ENCODE assay signal across 18 cellular contexts in genomic region chr4:88841635-88842034, GRCh38.
A peak's percentile ranks its signal among the peaks of the same experiment; 100 is the strongest.
DNase-seq lines count a peak whose midpoint lies in the region; ATAC-seq and TF ChIP-seq lines count a peak whose summit lies in the region.
"Had no signal": no experiment of that assay in that cellular context is flagged by ENCODE, and none has a peak within 500 bp of the region (broad histone marks: within the 10 kb centered on the region; RNA-seq: fewer than 3 reads in every experiment).

No MANE protein-coding gene starts in this region.

- in situ Hi-C loops in brain microvascular endothelial cell (cut with HindIII; ENCODE audit: low pct_ligation_motif_present, low sequenced_read_pairs), result no loop called here

- 92 to 93% methylated on average over 4 of the region's 4 CpGs for WGBS in thyroid gland, 2 donors

- TF ChIP-seq CTCF in HFF-Myc (IDR thresholded peaks at IDR 0.05; ENCODE audit: low read depth, low read length, missing control alignments) (no peak), brain microvascular endothelial cell (IDR thresholded peaks at IDR 0.05; ENCODE audit: low read depth, low read length, missing control alignments) (no peak), thyroid gland (IDR thresholded peaks at IDR 0.05) (no peak)

- DNase-seq in AG08395 (ENCODE audit: low spot score) (peak; percentile 14), HFF-Myc (ENCODE audit: extremely low read depth, low read depth) (peak; percentile 25), brain microvascular endothelial cell (peak; percentile 6), iris pigment epithelial cell (ENCODE audit: low read depth) (peak; percentile 56), thyroid gland (no peak), KG1 (lab: John Stamatoyannopoulos, UW) (no peak), erythroblast (lab: John Stamatoyannopoulos, UW) (no peak)
- DNase-seq: 8988T; CD4-positive, CD25-positive, alpha-beta regulatory T cell; GDM1; KBM-7; MG63; NCI-H1092 treated with DMSO at 0.1 percent for 48 hours; NCI-H187; SK-N-SH; T-helper 1 cell had no signal

- no peak for ATAC-seq in HG02973 (IDR thresholded peaks at IDR 0.05; ENCODE audit: unreplicated experiment)
- ATAC-seq: Right ventricle myocardium inferior had no signal

- H3K27me3 ChIP-seq in brain microvascular endothelial cell (replicated peaks), result no peaks in the 10 kb centered on the region
- H3K27me3 ChIP-seq in thyroid gland, result no peaks in the 10 kb centered on the region
- H3K27me3 ChIP-seq: MG63 had no signal

- intact Hi-C loops in thyroid gland (cut with DNase I), result no loop called here

- TF ChIP-seq POLR2A in thyroid gland (IDR thresholded peaks at IDR 0.05) (no peak), erythroblast (IDR thresholded peaks at IDR 0.05; ENCODE audit: low read length) (no peak)

- H3K36me3 ChIP-seq in brain microvascular endothelial cell (replicated peaks) (no peaks in the 10 kb centered on the region), thyroid gland (no peaks in the 10 kb centered on the region)
- H3K36me3 ChIP-seq: MG63 had no signal

- no peaks in the 10 kb centered on the region for H3K4me1 ChIP-seq in thyroid gland

- no peak overlapping the region for H3K27ac ChIP-seq in brain microvascular endothelial cell
- no peak overlapping the region for H3K27ac ChIP-seq in thyroid gland

- H3K4me3 ChIP-seq in HFF-Myc (replicated peaks; ENCODE audit: low read depth, low read length), result no peak overlapping the region
- no peak overlapping the region for H3K4me3 ChIP-seq in brain microvascular endothelial cell (ENCODE audit: low read depth, low read length)
- H3K4me3 ChIP-seq in thyroid gland (replicated peaks in 1 of 3), result no peak overlapping the region
- H3K4me3 ChIP-seq: MG63 had no signal

- H3K9me3 ChIP-seq in thyroid gland, result no peaks in the 10 kb centered on the region
- H3K9me3 ChIP-seq: MG63, SK-N-SH had no signal

Comparison
In these comparisons a context has a peak if more than half of its experiments do, and no peak if none do; other contexts are left out.
1. DNase-seq: peak in AG08395 (single experiment), HFF-Myc (single experiment), brain microvascular endothelial cell (single experiment) and iris pigment epithelial cell (single experiment); none in thyroid gland (0 of 2), KG1 (single experiment) and erythroblast (0 of 2).